ENCODE assay signal across 11 cellular contexts in genomic region chr12:99131761-99132199, GRCh38.
DNase-seq lines count a peak whose midpoint lies in the region; ATAC-seq and TF ChIP-seq lines count a peak whose summit lies in the region.
"Had no signal": no experiment of that assay in that cellular context is flagged by ENCODE, and none has a peak within 500 bp of the region (broad histone marks: within the 10 kb centered on the region; RNA-seq: fewer than 3 reads in every experiment).

No MANE protein-coding gene starts in this region.

- H3K27me3 ChIP-seq in HUES64 (ENCODE audit: insufficient read depth, low read length) (no peaks in the 10 kb centered on the region), neuron (ENCODE audit: insufficient read depth, low read length) (no peaks in the 10 kb centered on the region)
- H3K27me3 ChIP-seq: thyroid gland had no signal

- peak; percentile 20 for ATAC-seq in GM18517 (IDR thresholded peaks at IDR 0.05; ENCODE audit: unreplicated experiment)
- ATAC-seq: effector memory CD8-positive, alpha-beta T cell had no signal

- H3K4me1 Mint-ChIP-seq in mesothelial cell of epicardium: no peaks in the 10 kb centered on the region

- H3K9me3 Mint-ChIP-seq in mesothelial cell of epicardium: no peaks in the 10 kb centered on the region

- DNase-seq in cerebellum (ENCODE audit: low spot score): peak; percentile 42
- no peak for DNase-seq in activated CD4-positive, alpha-beta T cell treated with anti-CD3 and anti-CD28 coated beads, Interleukin-2, amount 50 U/mL, for 1 hour
- DNase-seq in RKO (ENCODE audit: low spot score): no peak
- DNase-seq in DMS114 treated with DMSO at 0.1 percent for 48 hours (lab: John Stamatoyannopoulos, UW; ENCODE audit: unreplicated experiment): no peak
- DNase-seq in mesothelial cell of epicardium (ENCODE audit: low spot score in 2 of 2, unreplicated experiment in 2 of 2): no peak
- DNase-seq: effector memory CD8-positive, alpha-beta T cell; thyroid gland had no signal

- H3K27ac ChIP-seq in HUES64 (ENCODE audit: low read depth, low read length): 0 out of 2 replicates have a peak overlapping the region, but pooled peaks have one; percentile 13
- H3K27ac ChIP-seq: thyroid gland had no signal

- no peak overlapping the region for H3K27ac Mint-ChIP-seq in mesothelial cell of epicardium
- H3K27ac Mint-ChIP-seq: effector memory CD8-positive, alpha-beta T cell had no signal

- H3K36me3 ChIP-seq in HUES64 (ENCODE audit: insufficient read depth, low read length): no peaks in the 10 kb centered on the region
- H3K36me3 ChIP-seq in neuron (ENCODE audit: insufficient read depth, low read length): no peaks in the 10 kb centered on the region
- H3K36me3 ChIP-seq: thyroid gland had no signal

- no peak overlapping the region for H3K9ac ChIP-seq in HUES64 (ENCODE audit: low read depth, low read length)
- H3K9ac ChIP-seq: parathyroid adenoma had no signal

- peak overlapping the region; percentile 7 for H2AFZ ChIP-seq in neuron (ENCODE audit: low read depth, low read length)
- H2AFZ ChIP-seq: parathyroid adenoma had no signal

- peaks cover 10% of the 10 kb centered on the region for H3K27me3 Mint-ChIP-seq in mesothelial cell of epicardium (ENCODE audit: low read depth)
- H3K27me3 Mint-ChIP-seq: effector memory CD8-positive, alpha-beta T cell had no signal

- H3K9me3 ChIP-seq in HUES64 (ENCODE audit: insufficient read depth, low read depth, low read length): no peaks in the 10 kb centered on the region
- H3K9me3 ChIP-seq in neuron (ENCODE audit: low read length): no peaks in the 10 kb centered on the region
- H3K9me3 ChIP-seq: thyroid gland had no signal

- no peak for TF ChIP-seq CTCF in mesothelial cell of epicardium (IDR thresholded peaks at IDR 0.05; ENCODE audit: unreplicated experiment)

- H3K4me1 ChIP-seq in HUES64 (ENCODE audit: insufficient read depth, low read length) (peaks cover 9% of the 10 kb centered on the region), neuron (ENCODE audit: insufficient read depth, low read length) (peaks cover 22% of the 10 kb centered on the region)
- H3K4me1 ChIP-seq: parathyroid adenoma, thyroid gland had no signal

- WGBS in HUES64: 26% methylated on average over 7 of the region's 7 CpGs

- no peak overlapping the region for H3K4me3 Mint-ChIP-seq in mesothelial cell of epicardium
- H3K4me3 Mint-ChIP-seq: effector memory CD8-positive, alpha-beta T cell had no signal

- H3K4me3 ChIP-seq in HUES64 (ENCODE audit: low read length): no peak overlapping the region
- no peak overlapping the region for H3K4me3 ChIP-seq in neuron (ENCODE audit: low read length)
- H3K4me3 ChIP-seq: thyroid gland had no signal

- no peaks in the 10 kb centered on the region for H3K36me3 Mint-ChIP-seq in mesothelial cell of epicardium
